Comparison of ENCODE assay signal across 12 cellular contexts in genomic region chr5:73812962-73813588, GRCh38.
A peak's percentile ranks its signal among the peaks of the same experiment; 100 is the strongest.
DNase-seq lines count a peak whose midpoint lies in the region; ATAC-seq, FAIRE-seq and TF ChIP-seq lines count a peak whose summit lies in the region.
"Had no signal": no experiment of that assay in that cellular context is flagged by ENCODE, and none has a peak within 500 bp of the region (broad histone marks: within the 10 kb centered on the region; RNA-seq: fewer than 3 reads in every experiment).

No MANE protein-coding gene starts in this region.

- H3K4me3 ChIP-seq in ovary (peak overlapping the region; percentile 35), gastrocnemius medialis (no peak overlapping the region)
- H3K4me3 ChIP-seq in CD8-positive, alpha-beta T cell (ENCODE audit: low read depth, low read length): no peak overlapping the region

- H3K27ac Mint-ChIP-seq in CD8-positive, alpha-beta T cell: no peak overlapping the region
- H3K27ac Mint-ChIP-seq: activated naive CD4-positive, alpha-beta T cell treated with anti-CD3 and anti-CD28 coated beads, Interleukin-2, amount 50 U/mL, for 72 hours; naive thymus-derived CD4-positive, alpha-beta T cell had no signal

- POLR2A ChIA-PET in CD8-positive, alpha-beta T cell (lab: Charles Lee): no interaction called here

- in situ Hi-C loops in ACHN (cut with HindIII; ENCODE audit: low pct_ligation_motif_present, low pct_unique_long_range_greater_than_20kb, low sequenced_read_pairs): no loop called here
- in situ Hi-C loops in gastrocnemius medialis (cut with MboI; ENCODE audit: low sequenced_read_pairs in 4 of 4): no loop called here

- H3K4me1 Mint-ChIP-seq in CD8-positive, alpha-beta T cell (ENCODE audit: low read depth): no peaks in the 10 kb centered on the region

- H3K9me3 Mint-ChIP-seq in CD8-positive, alpha-beta T cell: no peaks in the 10 kb centered on the region
- H3K9me3 Mint-ChIP-seq: activated naive CD4-positive, alpha-beta T cell treated with anti-CD3 and anti-CD28 coated beads, Interleukin-2, amount 50 U/mL, for 72 hours had no signal

- H3K27ac ChIP-seq in ovary: no peak overlapping the region
- no peak overlapping the region for H3K27ac ChIP-seq in gastrocnemius medialis
- H3K27ac ChIP-seq in CD8-positive, alpha-beta T cell (ENCODE audit: low read depth, low read length): no peak overlapping the region

- DNase-seq in ACHN: peak; percentile 97
- peak; percentile 56 for DNase-seq in astrocyte of the hippocampus (ENCODE audit: low read depth, low spot score)
- DNase-seq in ovary: no peak
- no peak for DNase-seq in stimulated activated CD4-positive, alpha-beta T cell treated with anti-CD3 and anti-CD28 coated beads, Interleukin-1b, Interleukin-23, amount 100 ng/mL, for 48 hours
- DNase-seq in gastrocnemius medialis: no peak
- DNase-seq in CD8-positive, alpha-beta T cell: no peak
- DNase-seq: KG1; naive thymus-derived CD4-positive, alpha-beta T cell; substantia nigra had no signal

- WGBS in ovary, 3 donors: 35 to 42% (median 40%) methylated on average over 9 of the region's 9 CpGs

- CTCF ChIA-PET in CD8-positive, alpha-beta T cell (lab: Charles Lee): interaction anchor here (1.1 kb wide), 1 partner anchor 21 kb away, joined by 3 read pairs; no protein-coding TSS in a partner anchor

- FAIRE-seq in islet of Langerhans (lab: Jason Lieb, UNC): peak; percentile 85

- H3K27me3 Mint-ChIP-seq in CD8-positive, alpha-beta T cell (ENCODE audit: low read depth): peaks cover 20% of the 10 kb centered on the region

- intact Hi-C loops in ovary (cut with DNase I): no loop called here
- intact Hi-C loops in gastrocnemius medialis (cut with DNase I; ENCODE audit: low total_unique reads): no loop called here
- intact Hi-C loops in CD8-positive, alpha-beta T cell (cut with DNase I, micrococcal nuclease): no loop called here

- H3K9me3 ChIP-seq in ovary (no peaks in the 10 kb centered on the region), gastrocnemius medialis (no peaks in the 10 kb centered on the region)
- no peaks in the 10 kb centered on the region for H3K9me3 ChIP-seq in CD8-positive, alpha-beta T cell (ENCODE audit: low read length)

- H3K36me3 ChIP-seq in ovary (no peaks in the 10 kb centered on the region), gastrocnemius medialis (no peaks in the 10 kb centered on the region)
- H3K36me3 ChIP-seq in CD8-positive, alpha-beta T cell (ENCODE audit: insufficient read depth, low read length): no peaks in the 10 kb centered on the region

- TF ChIP-seq CTCF in ovary (IDR thresholded peaks at IDR 0.05) (no peak), gastrocnemius medialis (IDR thresholded peaks at IDR 0.05 in 4 of 5, conservative IDR thresholded peaks at IDR 0.05 in 1 of 5) (no peak)
- no peak for TF ChIP-seq CTCF in CD8-positive, alpha-beta T cell (IDR thresholded peaks at IDR 0.05)

- H3K27me3 ChIP-seq in ovary (no peaks in the 10 kb centered on the region), gastrocnemius medialis (no peaks in the 10 kb centered on the region)
- H3K27me3 ChIP-seq in CD8-positive, alpha-beta T cell (ENCODE audit: insufficient read depth, low read length): no peaks in the 10 kb centered on the region

- no peaks in the 10 kb centered on the region for H3K4me1 ChIP-seq in ovary (ENCODE audit: insufficient read depth)
- H3K4me1 ChIP-seq in gastrocnemius medialis: no peaks in the 10 kb centered on the region
- H3K4me1 ChIP-seq in CD8-positive, alpha-beta T cell (ENCODE audit: insufficient read depth, low read length): no peaks in the 10 kb centered on the region

- ATAC-seq in gastrocnemius medialis (no peak), HG02642 (IDR thresholded peaks at IDR 0.05; ENCODE audit: poor library complexity, unreplicated experiment) (no peak)
- ATAC-seq in CD8-positive, alpha-beta T cell: no peak
- ATAC-seq: activated naive CD4-positive, alpha-beta T cell treated with anti-CD3 and anti-CD28 coated beads, Interleukin-2, amount 50 U/mL, for 72 hours; naive thymus-derived CD4-positive, alpha-beta T cell had no signal

- no peak overlapping the region for H3K4me3 Mint-ChIP-seq in CD8-positive, alpha-beta T cell
- H3K4me3 Mint-ChIP-seq: naive thymus-derived CD4-positive, alpha-beta T cell had no signal

- no peak for TF ChIP-seq EP300 in ovary (IDR thresholded peaks at IDR 0.05)

- TF ChIP-seq POLR2A in ovary (IDR thresholded peaks at IDR 0.05) (no peak), gastrocnemius medialis (IDR thresholded peaks at IDR 0.05) (no peak)

- H3K36me3 Mint-ChIP-seq in CD8-positive, alpha-beta T cell: no peaks in the 10 kb centered on the region
- H3K36me3 Mint-ChIP-seq: activated naive CD4-positive, alpha-beta T cell treated with anti-CD3 and anti-CD28 coated beads, Interleukin-2, amount 50 U/mL, for 72 hours; naive thymus-derived CD4-positive, alpha-beta T cell had no signal

Comparison
In these comparisons a context has a peak if more than half of its experiments do, and no peak if none do; other contexts are left out.
1. DNase-seq: peak in ACHN (single experiment) and astrocyte of the hippocampus (single experiment); none in ovary (0 of 5), stimulated activated CD4-positive, alpha-beta T cell treated with anti-CD3 and anti-CD28 coated beads, Interleukin-1b, Interleukin-23, amount 100 ng/mL, for 48 hours (single experiment), gastrocnemius medialis (0 of 2) and CD8-positive, alpha-beta T cell (0 of 7).